In genomic region chr6:157033428-157034140, GRCh38 we compare ENCODE assay signal across 8 cellular contexts.
DNase-seq lines count a peak whose midpoint lies in the region; ATAC-seq and TF ChIP-seq lines count a peak whose summit lies in the region.

No MANE protein-coding gene starts in this region.

- intact Hi-C loops in posterior vena cava (cut with DNase I), result loop anchor here (10.0 kb wide), 2 partner anchors 151 to 241 kb away; no protein-coding TSS in a partner anchor

- ATAC-seq in SK-N-SH treated with all-trans-retinoic acid at 6 μM for 48 hours (peak; percentile 62), GM18517 (IDR thresholded peaks at IDR 0.05; ENCODE audit: unreplicated experiment) (no peak), GM18907 (IDR thresholded peaks at IDR 0.05; ENCODE audit: unreplicated experiment) (no peak)

- no peak for TF ChIP-seq CTCF in GM20000 (IDR thresholded peaks at IDR 0.05; ENCODE audit: extremely low read depth, missing control alignments)
- no peak for TF ChIP-seq CTCF in fibroblast of mammary gland (conservative IDR thresholded peaks at IDR 0.05; ENCODE audit: control insufficient read depth, insufficient read depth, low read depth, low read length)

- H3K27ac ChIP-seq in skin epidermis, result peak overlapping the region in 20 of 21 experiments; percentile 19 to 90 (median 73)

- DNase-seq in GM20000 (ENCODE audit: low spot score) (peak; percentile 18), fibroblast of mammary gland (ENCODE audit: low read depth) (peak; percentile 31), 8988T (no peak), posterior vena cava (ENCODE audit: low spot score) (no peak)

- H3K4me3 ChIP-seq in fibroblast of mammary gland (ENCODE audit: control insufficient read depth, low read depth, low read length), result peak overlapping the region; percentile 58
- H3K4me3 ChIP-seq in skin epidermis, result peak overlapping the region; percentile 21 to 40 (median 25)

TF ChIP-seq in SK-N-SH treated with all-trans-retinoic acid at 6 μM for 48 hours, 23 proteins besides CTCF, POLR2A, EP300 and RAD21:
- no peak for TF ChIP-seq ZNF565 (CRISPR knock-in tag; conservative IDR thresholded peaks at IDR 0.05; ENCODE audit: low read depth)
- TF ChIP-seq TOX (CRISPR knock-in tag; IDR thresholded peaks at IDR 0.05; ENCODE audit: borderline replicate concordance), result no peak
- TF ChIP-seq, protein P1, sequence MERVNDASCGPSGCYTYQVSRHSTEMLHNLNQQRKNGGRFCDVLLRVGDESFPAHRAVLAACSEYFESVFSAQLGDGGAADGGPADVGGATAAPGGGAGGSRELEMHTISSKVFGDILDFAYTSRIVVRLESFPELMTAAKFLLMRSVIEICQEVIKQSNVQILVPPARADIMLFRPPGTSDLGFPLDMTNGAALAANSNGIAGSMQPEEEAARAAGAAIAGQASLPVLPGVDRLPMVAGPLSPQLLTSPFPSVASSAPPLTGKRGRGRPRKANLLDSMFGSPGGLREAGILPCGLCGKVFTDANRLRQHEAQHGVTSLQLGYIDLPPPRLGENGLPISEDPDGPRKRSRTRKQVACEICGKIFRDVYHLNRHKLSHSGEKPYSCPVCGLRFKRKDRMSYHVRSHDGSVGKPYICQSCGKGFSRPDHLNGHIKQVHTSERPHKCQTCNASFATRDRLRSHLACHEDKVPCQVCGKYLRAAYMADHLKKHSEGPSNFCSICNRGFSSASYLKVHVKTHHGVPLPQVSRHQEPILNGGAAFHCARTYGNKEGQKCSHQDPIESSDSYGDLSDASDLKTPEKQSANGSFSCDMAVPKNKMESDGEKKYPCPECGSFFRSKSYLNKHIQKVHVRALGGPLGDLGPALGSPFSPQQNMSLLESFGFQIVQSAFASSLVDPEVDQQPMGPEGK (CRISPR knock-in tag; IDR thresholded peaks at IDR 0.05; ENCODE audit: borderline replicate concordance), result no peak
- TF ChIP-seq ZC3H10 (CRISPR knock-in tag; IDR thresholded peaks at IDR 0.05), result no peak
- TF ChIP-seq PPARA (CRISPR knock-in tag; IDR thresholded peaks at IDR 0.05; ENCODE audit: borderline replicate concordance), result no peak
- no peak for TF ChIP-seq RARB (CRISPR knock-in tag; IDR thresholded peaks at IDR 0.05)
- no peak for TF ChIP-seq SNAI2 (CRISPR knock-in tag; IDR thresholded peaks at IDR 0.05)
- TF ChIP-seq ISL1 (CRISPR knock-in tag; IDR thresholded peaks at IDR 0.05), result no peak
- no peak for TF ChIP-seq ZFP30 (CRISPR knock-in tag; IDR thresholded peaks at IDR 0.05)
- no peak for TF ChIP-seq CSRNP3 (CRISPR knock-in tag; IDR thresholded peaks at IDR 0.05)
- no peak for TF ChIP-seq CSDC2 (CRISPR knock-in tag; IDR thresholded peaks at IDR 0.05)
- no peak for TF ChIP-seq ZNF70 (CRISPR knock-in tag; IDR thresholded peaks at IDR 0.05)
- no peak for TF ChIP-seq POU6F1 (CRISPR knock-in tag; IDR thresholded peaks at IDR 0.05; ENCODE audit: borderline replicate concordance, low read depth)
- no peak for TF ChIP-seq ZNF8 (CRISPR knock-in tag; IDR thresholded peaks at IDR 0.05)
- TF ChIP-seq GLIS3 (CRISPR knock-in tag; IDR thresholded peaks at IDR 0.05), result no peak
- TF ChIP-seq ESRRG (CRISPR knock-in tag; IDR thresholded peaks at IDR 0.05), result no peak
- TF ChIP-seq TCF4 (CRISPR knock-in tag; IDR thresholded peaks at IDR 0.05; ENCODE audit: borderline replicate concordance), result no peak
- no peak for TF ChIP-seq TSHZ2 (CRISPR knock-in tag; IDR thresholded peaks at IDR 0.05)
- no peak for TF ChIP-seq BACH2 (CRISPR knock-in tag; IDR thresholded peaks at IDR 0.05; ENCODE audit: borderline replicate concordance)
TF ChIP-seq in SK-N-SH treated with all-trans-retinoic acid at 6 μM for 48 hours: peak in this region for 0.

Comparison
In these comparisons a context has a peak if more than half of its experiments do, and no peak if none do; other contexts are left out.
1. DNase-seq: peak in GM20000 (single experiment) and fibroblast of mammary gland (single experiment); none in 8988T (single experiment) and posterior vena cava (single experiment).